ENCODE assay signal across 1 cellular context in genomic region chr7:92135490-92135889, GRCh38.
TF ChIP-seq lines count a peak whose summit lies in the region.

No MANE protein-coding gene starts in this region.

TF ChIP-seq in H1, 55 proteins besides CTCF, POLR2A, EP300 and RAD21 (continued from another document):
- TF ChIP-seq ATF2 (IDR thresholded peaks at IDR 0.05; ENCODE audit: low read length) (no peak), RBBP5 (IDR thresholded peaks at IDR 0.05; ENCODE audit: borderline replicate concordance, low read depth, low read length) (no peak), E2F6 (IDR thresholded peaks at IDR 0.05) (no peak), JUN (IDR thresholded peaks at IDR 0.05; ENCODE audit: low read depth, low read length) (no peak), EGR1 (IDR thresholded peaks at IDR 0.05; ENCODE audit: borderline replicate concordance, low read depth, low read length) (no peak)
TF ChIP-seq in H1: peak in this region for 0.
